Comparison of ENCODE assay signal across 8 cellular contexts in the genomic region with DNA sequence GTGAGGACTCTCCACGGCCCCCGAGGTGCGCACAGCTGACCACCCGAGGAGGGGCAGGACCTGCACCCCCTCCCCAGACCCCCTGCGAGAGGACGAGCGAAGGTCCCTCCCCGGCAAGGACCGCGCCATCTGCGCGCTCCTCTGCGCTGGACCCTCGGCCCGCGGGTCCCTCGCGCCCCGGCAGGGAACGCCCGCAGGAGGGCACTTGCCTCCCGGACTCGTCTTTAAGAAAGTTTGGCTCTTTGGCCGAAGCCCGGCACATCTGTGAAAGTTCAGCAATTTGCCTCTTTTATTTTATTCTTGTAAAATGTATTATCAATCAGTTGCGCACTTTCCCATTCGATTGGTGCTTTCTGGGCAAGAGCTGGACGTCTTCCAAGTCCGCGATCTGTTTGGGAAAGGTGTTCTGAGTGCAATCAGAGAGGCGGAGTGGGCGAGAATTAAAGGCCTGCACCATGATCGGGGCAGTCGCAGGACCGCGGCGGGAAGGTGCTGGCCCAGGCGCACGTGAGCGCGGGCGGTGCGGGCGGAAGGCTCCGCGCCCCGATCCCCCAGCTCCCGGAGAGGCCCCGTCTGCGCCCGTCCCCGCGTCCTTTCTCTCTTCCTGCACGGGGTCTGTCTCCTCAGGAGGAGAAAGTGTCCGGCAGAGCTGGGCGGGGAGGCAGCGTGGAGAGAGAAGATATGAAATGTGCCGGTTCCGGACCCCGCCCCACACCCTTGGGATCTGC. TPM values are rescaled to one million over a fixed set of nuclear protein-coding genes. Genes with fewer than 3 reads are reported as not detected.
DNase-seq lines count a peak whose midpoint lies in the region; ATAC-seq, FAIRE-seq and TF ChIP-seq lines count a peak whose summit lies in the region.

No MANE protein-coding gene starts in this region.

- H3K4me3 ChIP-seq in AG04450 (ENCODE audit: low read depth, low read length) (peak overlapping the region; percentile 57), HL-60 (replicated peaks; ENCODE audit: insufficient read depth, low read length) (peak overlapping the region; percentile 23), kidney (ENCODE audit: low read length in 2 of 2) (peak overlapping the region; percentile 51 to 73), stomach (peak overlapping the region; percentile 50 to 66 (median 56))

- H3K4me1 ChIP-seq in kidney (ENCODE audit: control insufficient read depth in 1 of 2, insufficient read depth in 1 of 2, low read depth in 1 of 2, low read length in 2 of 2) (peaks cover 0 to 7% of the 10 kb centered on the region in 2 donors), stomach (peaks cover 31 to 54% (median 40%) of the 10 kb centered on the region in 4 donors)

- POLR2A ChIA-PET in AG04450 (lab: Yijun Ruan, JAX), result no interaction called here

- no peak for TF ChIP-seq CTCF in AG04450 (IDR thresholded peaks at IDR 0.05; ENCODE audit: low read depth, low read length)
- no peak for TF ChIP-seq CTCF in HL-60 (IDR thresholded peaks at IDR 0.05; ENCODE audit: insufficient read depth, low read length)
- no peak for TF ChIP-seq CTCF in brain (conservative IDR thresholded peaks at IDR 0.05)
- no peak for TF ChIP-seq CTCF in kidney (IDR thresholded peaks at IDR 0.05; ENCODE audit: borderline replicate concordance, extremely low read depth, insufficient read depth)
- no peak for TF ChIP-seq CTCF in stomach (IDR thresholded peaks at IDR 0.05)

- TF ChIP-seq EP300 in stomach (IDR thresholded peaks at IDR 0.05), result no peak

- CTCF ChIA-PET in AG04450 (lab: Charles Lee), result interaction anchor here (0.5 to 4.9 kb wide), 24 partner anchors 10 to 1257 kb away, joined by 3 to 61 read pairs (median 6); no protein-coding TSS in a partner anchor

- no peak for FAIRE-seq in kidney (lab: Jason Lieb, UNC)

- H3K27ac Mint-ChIP-seq in brain, result peak overlapping the region in 2 of 5 experiments; percentile 24 to 68

- intact Hi-C loops in kidney (cut with DNase I), result no loop called here
- intact Hi-C loops in stomach (cut with DNase I; ENCODE audit: low total_unique reads), result no loop called here

- no peaks in the 10 kb centered on the region for H3K36me3 Mint-ChIP-seq in brain

- H3K27ac ChIP-seq in AG04450 (ENCODE audit: low read depth, low read length), result no peak overlapping the region
- no peak overlapping the region for H3K27ac ChIP-seq in HL-60 (replicated peaks)
- peak overlapping the region in 1 of 2 donors; percentile 23 for H3K27ac ChIP-seq in kidney (ENCODE audit: low read depth in 2 of 2, low read length in 2 of 2)
- H3K27ac ChIP-seq in stomach, result peak overlapping the region; percentile 3 to 55 (median 39)

- peak overlapping the region; percentile 87 to 94 (median 88) for H3K4me3 Mint-ChIP-seq in brain

- no peak for ATAC-seq in activated CD4-positive, CD25-positive, alpha-beta regulatory T cell treated with anti-CD3 and anti-CD28 coated beads, Interleukin-2, amount 50 U/mL, for 24 hours
- no peak for ATAC-seq in GM21529 (IDR thresholded peaks at IDR 0.05; ENCODE audit: unreplicated experiment)

- H3K27me3 Mint-ChIP-seq in brain, result peaks cover 77% of the 10 kb centered on the region

- H3K36me3 ChIP-seq in kidney (ENCODE audit: control insufficient read depth in 1 of 2, insufficient read depth in 2 of 2, low read length in 2 of 2), result no peaks in the 10 kb centered on the region
- no peaks in the 10 kb centered on the region for H3K36me3 ChIP-seq in stomach

- WGBS in stomach, 5 donors, result 0 to 2% (median 1%) methylated on average over 49 to 60 of the region's 60 CpGs

- H3K27me3 ChIP-seq in AG04450 (ENCODE audit: control insufficient read depth, insufficient read depth, low read length), result peaks cover 12% of the 10 kb centered on the region
- peaks cover 32% of the 10 kb centered on the region for H3K27me3 ChIP-seq in HL-60 (ENCODE audit: insufficient read depth, poor library complexity, severe bottlenecking)
- H3K27me3 ChIP-seq in stomach, result peaks cover 9 to 52% (median 32%) of the 10 kb centered on the region in 3 donors

- no peak for DNase-seq in AG04450 (ENCODE audit: low read depth, low spot score)
- no peak for DNase-seq in HL-60 (ENCODE audit: low read depth in 1 of 2, low spot score in 1 of 2)
- DNase-seq in kidney, result peak; percentile 75
- peak; percentile 59 for DNase-seq in stomach
- no peak for DNase-seq in epidermal melanocyte (ENCODE audit: insufficient read length, low spot score)

- H3K9me3 Mint-ChIP-seq in brain, result peaks cover 0 to 2% (median 0%) of the 10 kb centered on the region in 5 experiments

- peak overlapping the region; percentile 34 to 55 for H3K9ac ChIP-seq in kidney (ENCODE audit: low read length in 2 of 2)

- TF ChIP-seq POLR2A in stomach (IDR thresholded peaks at IDR 0.05), result no peak

- H3K4me1 Mint-ChIP-seq in brain, result peaks cover 25% of the 10 kb centered on the region

- H3K9me3 ChIP-seq in AG04450 (ENCODE audit: control insufficient read depth, insufficient read depth, low read length) (no peaks in the 10 kb centered on the region), kidney (ENCODE audit: control insufficient read depth in 1 of 2, low read length in 2 of 2) (no peaks in the 10 kb centered on the region), stomach (no peaks in the 10 kb centered on the region)

RNA-seq across cellular contexts. Expression of a gene that starts 1.6 kb away (rescaled TPM):
- polyA plus RNA-seq in AG04450 (2011; rRNA removed) (0.14 TPM in 1 of 2 replicates, not detected in the other), brain (ENCODE audit: insufficient read depth, low read depth, low replicate concordance) (not detected), kidney (ENCODE audit: insufficient read depth, low read depth, low replicate concordance) (8.0 TPM), stomach (10 to 100 TPM in 1 of 3 donors, 1 to 10 TPM in 2; 6.8 to 12.6 (median 9.9) TPM)
- not detected in 2 replicates for polyA minus RNA-seq in AG04450 (2011; rRNA and poly(A)+ RNA removed)
- total RNA-seq in kidney (18.2 TPM), stomach (10 to 100 TPM in 3 of 5 donors, 1 to 10 TPM in 1, under 1 TPM in 1; 0.45 to 29.8 (median 11.2) TPM)

RNA-seq across cellular contexts. Expression of a gene that starts 24.8 kb away (rescaled TPM):
- 108 and 126 TPM in 2 replicates for polyA plus RNA-seq in AG04450 (2011; rRNA removed)
- 47.6 and 56.9 TPM in 2 replicates for polyA minus RNA-seq in AG04450 (2011; rRNA and poly(A)+ RNA removed)
- polyA plus RNA-seq in brain (ENCODE audit: insufficient read depth, low read depth, low replicate concordance), result 52.7 TPM
- 75.1 TPM for total RNA-seq in kidney
- 122 TPM for polyA plus RNA-seq in kidney (ENCODE audit: insufficient read depth, low read depth, low replicate concordance)
- 100 to 1,000 TPM in 1 of 5 donors, 10 to 100 TPM in 4; 21.1 to 183 (median 72.4) TPM for total RNA-seq in stomach
- 100 to 1,000 TPM in 2 of 3 donors, 10 to 100 TPM in 1; 89.2 to 144 (median 123) TPM for polyA plus RNA-seq in stomach

RNA-seq across cellular contexts. Expression of a gene that starts 25.7 kb away (rescaled TPM):
- polyA plus RNA-seq in AG04450 (2011; rRNA removed) (23.4 and 27.6 TPM in 2 replicates), brain (ENCODE audit: insufficient read depth, low read depth, low replicate concordance) (12.4 TPM), kidney (ENCODE audit: insufficient read depth, low read depth, low replicate concordance) (111 TPM), stomach (100 to 1,000 TPM in 2 of 3 donors, 10 to 100 TPM in 1; 95.2 to 230 (median 156) TPM)
- 11.8 and 22.6 TPM in 2 replicates for polyA minus RNA-seq in AG04450 (2011; rRNA and poly(A)+ RNA removed)
- total RNA-seq in kidney (57.3 TPM), stomach (100 to 1,000 TPM in 3 of 5 donors, 10 to 100 TPM in 2; 45.5 to 219 (median 130) TPM)

Comparison
In these comparisons a context has a peak if more than half of its experiments do, and no peak if none do; other contexts are left out.
1. DNase-seq: peak in kidney (single experiment) and stomach (single experiment); none in AG04450 (single experiment), HL-60 (0 of 2) and epidermal melanocyte (single experiment).
2. H3K27ac ChIP-seq: peak in stomach (5 of 5); none in AG04450 (single experiment) and HL-60 (single experiment).
3. Peak in every context shown above with its lines, with median percentiles within 50 percentile points of each other: H3K4me3 ChIP-seq.